In genomic region chr16:1290860-1291575, GRCh38 we compare ENCODE assay signal across 2 cellular contexts.
TF ChIP-seq lines count a peak whose summit lies in the region.

No MANE protein-coding gene starts in this region.

TF ChIP-seq in Ishikawa, 13 proteins besides CTCF, POLR2A, EP300 and RAD21:
- TF ChIP-seq FOXM1 (IDR thresholded peaks at IDR 0.05; ENCODE audit: borderline replicate concordance, low read depth) (no peak), MAX (IDR thresholded peaks at IDR 0.05) (peak; percentile 30; the same call in 1 of the 2 replicates)

TF ChIP-seq in H1, 55 proteins besides CTCF, POLR2A, EP300 and RAD21:
- TF ChIP-seq NANOG (IDR thresholded peaks at IDR 0.05; ENCODE audit: insufficient read depth, low read depth, low read length, poor library complexity, severe bottlenecking) = no peak
- no peak for TF ChIP-seq BACH1 (IDR thresholded peaks at IDR 0.05; ENCODE audit: low read length)
- no peak for TF ChIP-seq HDAC6 (IDR thresholded peaks at IDR 0.05; ENCODE audit: low read depth, low read length)
- no peak for TF ChIP-seq SRF (IDR thresholded peaks at IDR 0.05; ENCODE audit: low read depth, low read length)
- no peak for TF ChIP-seq HDAC2 (IDR thresholded peaks at IDR 0.05; ENCODE audit: borderline replicate concordance in 1 of 2, low read depth in 2 of 2, low read length in 2 of 2)
- no peak for TF ChIP-seq PHF8 (conservative IDR thresholded peaks at IDR 0.05; ENCODE audit: low read depth, low read length)
- no peak for TF ChIP-seq TEAD4 (IDR thresholded peaks at IDR 0.05; ENCODE audit: low read depth, low read length)
- TF ChIP-seq TBP (IDR thresholded peaks at IDR 0.05; ENCODE audit: low read depth, low read length) = no peak
- no peak for TF ChIP-seq MAFK (IDR thresholded peaks at IDR 0.05; ENCODE audit: low read depth, low read length)
- no peak for TF ChIP-seq E2F6 (IDR thresholded peaks at IDR 0.05)
- no peak for TF ChIP-seq SP2 (IDR thresholded peaks at IDR 0.05; ENCODE audit: low read length)
- TF ChIP-seq CHD7 (IDR thresholded peaks at IDR 0.05; ENCODE audit: insufficient replicate concordance, low read length) = no peak
